ENCODE assay signal across 1 cellular context in the genomic region with DNA sequence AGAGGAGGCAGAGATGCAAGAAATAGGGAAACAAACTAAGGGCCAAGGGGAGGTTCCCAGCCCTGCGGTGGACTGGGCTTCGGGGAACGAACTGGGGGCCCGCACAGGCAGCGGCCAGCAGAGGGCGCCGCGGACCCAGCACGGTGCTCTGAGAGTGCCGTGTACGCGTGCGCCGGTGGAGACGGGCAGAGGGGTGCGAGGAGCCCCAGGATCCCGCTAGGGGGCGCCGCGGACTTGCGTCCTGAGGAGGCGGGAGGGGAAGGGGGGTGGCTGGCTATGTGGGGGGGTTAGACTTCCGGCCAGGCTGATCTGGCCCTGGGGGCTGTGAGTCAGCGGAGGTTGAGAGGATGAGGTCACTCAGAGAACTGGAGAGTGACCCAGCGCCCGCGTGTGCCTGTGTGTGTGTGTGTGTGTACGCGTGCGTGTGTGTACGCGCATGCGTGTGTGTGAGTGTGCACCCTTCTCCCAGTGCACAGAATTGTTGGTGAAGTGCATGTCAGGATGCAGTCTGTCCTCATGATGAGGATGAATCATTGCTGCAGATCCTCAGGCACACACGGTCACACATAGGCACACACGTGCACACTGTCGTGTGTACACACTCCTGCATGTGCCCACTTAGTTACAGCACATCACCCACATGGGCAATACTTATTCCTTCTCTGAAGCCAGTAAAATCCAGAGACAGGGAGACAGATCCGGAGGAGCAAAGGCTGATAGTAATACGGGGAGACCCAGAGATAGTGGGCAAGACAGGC.
TF ChIP-seq lines count a peak whose summit lies in the region.

No MANE protein-coding gene starts in this region.

TF ChIP-seq in K562, 482 proteins besides CTCF, POLR2A, EP300 and RAD21 (continued from another document and continues in another):
- TF ChIP-seq, protein P1, sequence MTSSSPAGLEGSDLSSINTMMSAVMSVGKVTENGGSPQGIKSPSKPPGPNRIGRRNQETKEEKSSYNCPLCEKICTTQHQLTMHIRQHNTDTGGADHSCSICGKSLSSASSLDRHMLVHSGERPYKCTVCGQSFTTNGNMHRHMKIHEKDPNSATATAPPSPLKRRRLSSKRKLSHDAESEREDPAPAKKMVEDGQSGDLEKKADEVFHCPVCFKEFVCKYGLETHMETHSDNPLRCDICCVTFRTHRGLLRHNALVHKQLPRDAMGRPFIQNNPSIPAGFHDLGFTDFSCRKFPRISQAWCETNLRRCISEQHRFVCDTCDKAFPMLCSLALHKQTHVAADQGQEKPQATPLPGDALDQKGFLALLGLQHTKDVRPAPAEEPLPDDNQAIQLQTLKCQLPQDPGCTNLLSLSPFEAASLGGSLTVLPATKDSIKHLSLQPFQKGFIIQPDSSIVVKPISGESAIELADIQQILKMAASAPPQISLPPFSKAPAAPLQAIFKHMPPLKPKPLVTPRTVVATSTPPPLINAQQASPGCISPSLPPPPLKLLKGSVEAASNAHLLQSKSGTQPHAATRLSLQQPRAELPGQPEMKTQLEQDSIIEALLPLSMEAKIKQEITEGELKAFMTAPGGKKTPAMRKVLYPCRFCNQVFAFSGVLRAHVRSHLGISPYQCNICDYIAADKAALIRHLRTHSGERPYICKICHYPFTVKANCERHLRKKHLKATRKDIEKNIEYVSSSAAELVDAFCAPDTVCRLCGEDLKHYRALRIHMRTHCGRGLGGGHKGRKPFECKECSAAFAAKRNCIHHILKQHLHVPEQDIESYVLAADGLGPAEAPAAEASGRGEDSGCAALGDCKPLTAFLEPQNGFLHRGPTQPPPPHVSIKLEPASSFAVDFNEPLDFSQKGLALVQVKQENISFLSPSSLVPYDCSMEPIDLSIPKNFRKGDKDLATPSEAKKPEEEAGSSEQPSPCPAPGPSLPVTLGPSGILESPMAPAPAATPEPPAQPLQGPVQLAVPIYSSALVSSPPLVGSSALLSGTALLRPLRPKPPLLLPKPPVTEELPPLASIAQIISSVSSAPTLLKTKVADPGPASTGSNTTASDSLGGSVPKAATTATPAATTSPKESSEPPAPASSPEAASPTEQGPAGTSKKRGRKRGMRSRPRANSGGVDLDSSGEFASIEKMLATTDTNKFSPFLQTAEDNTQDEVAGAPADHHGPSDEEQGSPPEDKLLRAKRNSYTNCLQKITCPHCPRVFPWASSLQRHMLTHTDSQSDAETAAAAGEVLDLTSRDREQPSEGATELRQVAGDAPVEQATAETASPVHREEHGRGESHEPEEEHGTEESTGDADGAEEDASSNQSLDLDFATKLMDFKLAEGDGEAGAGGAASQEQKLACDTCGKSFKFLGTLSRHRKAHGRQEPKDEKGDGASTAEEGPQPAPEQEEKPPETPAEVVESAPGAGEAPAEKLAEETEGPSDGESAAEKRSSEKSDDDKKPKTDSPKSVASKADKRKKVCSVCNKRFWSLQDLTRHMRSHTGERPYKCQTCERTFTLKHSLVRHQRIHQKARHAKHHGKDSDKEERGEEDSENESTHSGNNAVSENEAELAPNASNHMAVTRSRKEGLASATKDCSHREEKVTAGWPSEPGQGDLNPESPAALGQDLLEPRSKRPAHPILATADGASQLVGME (CRISPR knock-in tag; IDR thresholded peaks at IDR 0.05) = no peak
- no peak for TF ChIP-seq SAFB2 (IDR thresholded peaks at IDR 0.05; ENCODE audit: borderline replicate concordance, low read depth, low read length, severe bottlenecking)
- TF ChIP-seq ZNF75A (CRISPR knock-in tag; IDR thresholded peaks at IDR 0.05) = no peak
- TF ChIP-seq FOXM1 (IDR thresholded peaks at IDR 0.05; ENCODE audit: low read depth) = peak; percentile 29; the same call in 1 of the 2 replicates
- TF ChIP-seq FOXM1 (CRISPR knock-in tag; IDR thresholded peaks at IDR 0.05; ENCODE audit: low read depth) = peak; percentile 83; the same call in 1 of the 2 replicates
- TF ChIP-seq, protein P2, sequence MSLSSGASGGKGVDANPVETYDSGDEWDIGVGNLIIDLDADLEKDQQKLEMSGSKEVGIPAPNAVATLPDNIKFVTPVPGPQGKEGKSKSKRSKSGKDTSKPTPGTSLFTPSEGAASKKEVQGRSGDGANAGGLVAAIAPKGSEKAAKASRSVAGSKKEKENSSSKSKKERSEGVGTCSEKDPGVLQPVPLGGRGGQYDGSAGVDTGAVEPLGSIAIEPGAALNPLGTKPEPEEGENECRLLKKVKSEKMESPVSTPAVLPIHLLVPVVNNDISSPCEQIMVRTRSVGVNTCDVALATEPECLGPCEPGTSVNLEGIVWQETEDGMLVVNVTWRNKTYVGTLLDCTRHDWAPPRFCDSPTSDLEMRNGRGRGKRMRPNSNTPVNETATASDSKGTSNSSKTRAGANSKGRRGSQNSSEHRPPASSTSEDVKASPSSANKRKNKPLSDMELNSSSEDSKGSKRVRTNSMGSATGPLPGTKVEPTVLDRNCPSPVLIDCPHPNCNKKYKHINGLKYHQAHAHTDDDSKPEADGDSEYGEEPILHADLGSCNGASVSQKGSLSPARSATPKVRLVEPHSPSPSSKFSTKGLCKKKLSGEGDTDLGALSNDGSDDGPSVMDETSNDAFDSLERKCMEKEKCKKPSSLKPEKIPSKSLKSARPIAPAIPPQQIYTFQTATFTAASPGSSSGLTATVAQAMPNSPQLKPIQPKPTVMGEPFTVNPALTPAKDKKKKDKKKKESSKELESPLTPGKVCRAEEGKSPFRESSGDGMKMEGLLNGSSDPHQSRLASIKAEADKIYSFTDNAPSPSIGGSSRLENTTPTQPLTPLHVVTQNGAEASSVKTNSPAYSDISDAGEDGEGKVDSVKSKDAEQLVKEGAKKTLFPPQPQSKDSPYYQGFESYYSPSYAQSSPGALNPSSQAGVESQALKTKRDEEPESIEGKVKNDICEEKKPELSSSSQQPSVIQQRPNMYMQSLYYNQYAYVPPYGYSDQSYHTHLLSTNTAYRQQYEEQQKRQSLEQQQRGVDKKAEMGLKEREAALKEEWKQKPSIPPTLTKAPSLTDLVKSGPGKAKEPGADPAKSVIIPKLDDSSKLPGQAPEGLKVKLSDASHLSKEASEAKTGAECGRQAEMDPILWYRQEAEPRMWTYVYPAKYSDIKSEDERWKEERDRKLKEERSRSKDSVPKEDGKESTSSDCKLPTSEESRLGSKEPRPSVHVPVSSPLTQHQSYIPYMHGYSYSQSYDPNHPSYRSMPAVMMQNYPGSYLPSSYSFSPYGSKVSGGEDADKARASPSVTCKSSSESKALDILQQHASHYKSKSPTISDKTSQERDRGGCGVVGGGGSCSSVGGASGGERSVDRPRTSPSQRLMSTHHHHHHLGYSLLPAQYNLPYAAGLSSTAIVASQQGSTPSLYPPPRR (CRISPR knock-in tag; IDR thresholded peaks at IDR 0.05; ENCODE audit: borderline replicate concordance) = 0 out of 2 replicates have a peak, but pooled peaks have one; percentile 34
- TF ChIP-seq, protein P3, sequence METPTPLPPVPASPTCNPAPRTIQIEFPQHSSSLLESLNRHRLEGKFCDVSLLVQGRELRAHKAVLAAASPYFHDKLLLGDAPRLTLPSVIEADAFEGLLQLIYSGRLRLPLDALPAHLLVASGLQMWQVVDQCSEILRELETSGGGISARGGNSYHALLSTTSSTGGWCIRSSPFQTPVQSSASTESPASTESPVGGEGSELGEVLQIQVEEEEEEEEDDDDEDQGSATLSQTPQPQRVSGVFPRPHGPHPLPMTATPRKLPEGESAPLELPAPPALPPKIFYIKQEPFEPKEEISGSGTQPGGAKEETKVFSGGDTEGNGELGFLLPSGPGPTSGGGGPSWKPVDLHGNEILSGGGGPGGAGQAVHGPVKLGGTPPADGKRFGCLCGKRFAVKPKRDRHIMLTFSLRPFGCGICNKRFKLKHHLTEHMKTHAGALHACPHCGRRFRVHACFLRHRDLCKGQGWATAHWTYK (CRISPR knock-in tag; IDR thresholded peaks at IDR 0.05) = no peak
- TF ChIP-seq, protein P4, sequence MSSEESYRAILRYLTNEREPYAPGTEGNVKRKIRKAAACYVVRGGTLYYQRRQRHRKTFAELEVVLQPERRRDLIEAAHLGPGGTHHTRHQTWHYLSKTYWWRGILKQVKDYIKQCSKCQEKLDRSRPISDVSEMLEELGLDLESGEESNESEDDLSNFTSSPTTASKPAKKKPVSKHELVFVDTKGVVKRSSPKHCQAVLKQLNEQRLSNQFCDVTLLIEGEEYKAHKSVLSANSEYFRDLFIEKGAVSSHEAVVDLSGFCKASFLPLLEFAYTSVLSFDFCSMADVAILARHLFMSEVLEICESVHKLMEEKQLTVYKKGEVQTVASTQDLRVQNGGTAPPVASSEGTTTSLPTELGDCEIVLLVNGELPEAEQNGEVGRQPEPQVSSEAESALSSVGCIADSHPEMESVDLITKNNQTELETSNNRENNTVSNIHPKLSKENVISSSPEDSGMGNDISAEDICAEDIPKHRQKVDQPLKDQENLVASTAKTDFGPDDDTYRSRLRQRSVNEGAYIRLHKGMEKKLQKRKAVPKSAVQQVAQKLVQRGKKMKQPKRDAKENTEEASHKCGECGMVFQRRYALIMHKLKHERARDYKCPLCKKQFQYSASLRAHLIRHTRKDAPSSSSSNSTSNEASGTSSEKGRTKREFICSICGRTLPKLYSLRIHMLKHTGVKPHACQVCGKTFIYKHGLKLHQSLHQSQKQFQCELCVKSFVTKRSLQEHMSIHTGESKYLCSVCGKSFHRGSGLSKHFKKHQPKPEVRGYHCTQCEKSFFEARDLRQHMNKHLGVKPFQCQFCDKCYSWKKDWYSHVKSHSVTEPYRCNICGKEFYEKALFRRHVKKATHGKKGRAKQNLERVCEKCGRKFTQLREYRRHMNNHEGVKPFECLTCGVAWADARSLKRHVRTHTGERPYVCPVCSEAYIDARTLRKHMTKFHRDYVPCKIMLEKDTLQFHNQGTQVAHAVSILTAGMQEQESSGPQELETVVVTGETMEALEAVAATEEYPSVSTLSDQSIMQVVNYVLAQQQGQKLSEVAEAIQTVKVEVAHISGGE (CRISPR knock-in tag; IDR thresholded peaks at IDR 0.05) = no peak; a peak in 1 of 6 replicates
- TF ChIP-seq SP1 (CRISPR knock-in tag; IDR thresholded peaks at IDR 0.05) = peak; percentile 89
- TF ChIP-seq, protein P5, sequence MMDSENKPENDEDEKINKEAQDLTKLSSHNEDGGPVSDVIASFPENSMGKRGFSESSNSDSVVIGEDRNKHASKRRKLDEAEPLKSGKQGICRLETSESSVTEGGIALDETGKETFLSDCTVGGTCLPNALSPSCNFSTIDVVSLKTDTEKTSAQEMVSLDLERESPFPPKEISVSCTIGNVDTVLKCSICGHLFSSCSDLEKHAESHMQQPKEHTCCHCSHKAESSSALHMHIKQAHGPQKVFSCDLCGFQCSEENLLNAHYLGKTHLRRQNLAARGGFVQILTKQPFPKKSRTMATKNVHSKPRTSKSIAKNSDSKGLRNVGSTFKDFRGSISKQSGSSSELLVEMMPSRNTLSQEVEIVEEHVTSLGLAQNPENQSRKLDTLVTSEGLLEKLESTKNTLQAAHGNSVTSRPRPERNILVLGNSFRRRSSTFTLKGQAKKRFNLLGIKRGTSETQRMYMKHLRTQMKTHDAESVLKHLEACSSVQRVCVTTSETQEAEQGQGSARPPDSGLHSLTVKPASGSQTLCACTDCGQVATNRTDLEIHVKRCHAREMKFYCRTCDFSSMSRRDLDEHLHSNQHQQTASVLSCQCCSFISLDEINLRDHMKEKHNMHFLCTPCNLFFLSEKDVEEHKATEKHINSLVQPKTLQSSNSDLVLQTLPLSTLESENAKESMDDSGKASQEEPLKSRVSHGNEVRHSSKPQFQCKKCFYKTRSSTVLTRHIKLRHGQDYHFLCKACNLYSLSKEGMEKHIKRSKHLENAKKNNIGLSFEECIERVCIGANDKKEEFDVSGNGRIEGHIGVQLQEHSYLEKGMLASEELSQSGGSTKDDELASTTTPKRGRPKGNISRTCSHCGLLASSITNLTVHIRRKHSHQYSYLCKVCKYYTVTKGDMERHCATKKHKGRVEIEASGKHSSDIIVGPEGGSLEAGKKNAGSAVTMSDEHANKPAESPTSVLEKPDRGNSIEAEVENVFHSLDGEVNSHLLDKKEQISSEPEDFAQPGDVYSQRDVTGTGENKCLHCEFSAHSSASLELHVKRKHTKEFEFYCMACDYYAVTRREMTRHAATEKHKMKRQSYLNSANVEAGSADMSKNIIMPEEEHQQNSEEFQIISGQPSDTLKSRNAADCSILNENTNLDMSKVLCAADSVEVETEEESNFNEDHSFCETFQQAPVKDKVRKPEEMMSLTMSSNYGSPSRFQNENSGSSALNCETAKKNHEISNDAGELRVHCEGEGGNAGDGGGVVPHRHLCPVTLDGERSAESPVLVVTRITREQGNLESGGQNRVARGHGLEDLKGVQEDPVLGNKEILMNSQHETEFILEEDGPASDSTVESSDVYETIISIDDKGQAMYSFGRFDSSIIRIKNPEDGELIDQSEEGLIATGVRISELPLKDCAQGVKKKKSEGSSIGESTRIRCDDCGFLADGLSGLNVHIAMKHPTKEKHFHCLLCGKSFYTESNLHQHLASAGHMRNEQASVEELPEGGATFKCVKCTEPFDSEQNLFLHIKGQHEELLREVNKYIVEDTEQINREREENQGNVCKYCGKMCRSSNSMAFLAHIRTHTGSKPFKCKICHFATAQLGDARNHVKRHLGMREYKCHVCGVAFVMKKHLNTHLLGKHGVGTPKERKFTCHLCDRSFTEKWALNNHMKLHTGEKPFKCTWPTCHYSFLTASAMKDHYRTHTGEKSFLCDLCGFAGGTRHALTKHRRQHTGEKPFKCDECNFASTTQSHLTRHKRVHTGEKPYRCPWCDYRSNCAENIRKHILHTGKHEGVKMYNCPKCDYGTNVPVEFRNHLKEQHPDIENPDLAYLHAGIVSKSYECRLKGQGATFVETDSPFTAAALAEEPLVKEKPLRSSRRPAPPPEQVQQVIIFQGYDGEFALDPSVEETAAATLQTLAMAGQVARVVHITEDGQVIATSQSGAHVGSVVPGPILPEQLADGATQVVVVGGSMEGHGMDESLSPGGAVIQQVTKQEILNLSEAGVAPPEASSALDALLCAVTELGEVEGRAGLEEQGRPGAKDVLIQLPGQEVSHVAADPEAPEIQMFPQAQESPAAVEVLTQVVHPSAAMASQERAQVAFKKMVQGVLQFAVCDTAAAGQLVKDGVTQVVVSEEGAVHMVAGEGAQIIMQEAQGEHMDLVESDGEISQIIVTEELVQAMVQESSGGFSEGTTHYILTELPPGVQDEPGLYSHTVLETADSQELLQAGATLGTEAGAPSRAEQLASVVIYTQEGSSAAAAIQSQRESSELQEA (IDR thresholded peaks at IDR 0.05; ENCODE audit: low read depth) = no peak
- no peak; the same call in 1 of the 2 replicates for TF ChIP-seq STAT5A (IDR thresholded peaks at IDR 0.05; ENCODE audit: borderline replicate concordance, low read length)
- TF ChIP-seq HMGN3 (IDR thresholded peaks at IDR 0.05; ENCODE audit: borderline replicate concordance, extremely low read depth, insufficient read length, low read depth, low read length) = peak; percentile 97
- TF ChIP-seq BRD9 (IDR thresholded peaks at IDR 0.05; ENCODE audit: low read depth, partially characterized antibody) = peak; percentile 38
- TF ChIP-seq BDP1 (IDR thresholded peaks at IDR 0.05; ENCODE audit: insufficient read depth, insufficient read length) = no peak
- TF ChIP-seq, protein P6, sequence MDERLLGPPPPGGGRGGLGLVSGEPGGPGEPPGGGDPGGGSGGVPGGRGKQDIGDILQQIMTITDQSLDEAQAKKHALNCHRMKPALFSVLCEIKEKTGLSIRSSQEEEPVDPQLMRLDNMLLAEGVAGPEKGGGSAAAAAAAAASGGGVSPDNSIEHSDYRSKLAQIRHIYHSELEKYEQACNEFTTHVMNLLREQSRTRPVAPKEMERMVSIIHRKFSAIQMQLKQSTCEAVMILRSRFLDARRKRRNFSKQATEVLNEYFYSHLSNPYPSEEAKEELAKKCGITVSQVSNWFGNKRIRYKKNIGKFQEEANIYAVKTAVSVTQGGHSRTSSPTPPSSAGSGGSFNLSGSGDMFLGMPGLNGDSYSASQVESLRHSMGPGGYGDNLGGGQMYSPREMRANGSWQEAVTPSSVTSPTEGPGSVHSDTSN (CRISPR knock-in tag; IDR thresholded peaks at IDR 0.05; ENCODE audit: low read depth) = no peak
- TF ChIP-seq, protein P6 (tag; conservative IDR thresholded peaks at IDR 0.05; ENCODE audit: low read depth) = no peak
- TF ChIP-seq FOSL1 (tag; conservative IDR thresholded peaks at IDR 0.05) = peak; percentile 97
